Comparison of ENCODE assay signal across 1 cellular context in the genomic region with DNA sequence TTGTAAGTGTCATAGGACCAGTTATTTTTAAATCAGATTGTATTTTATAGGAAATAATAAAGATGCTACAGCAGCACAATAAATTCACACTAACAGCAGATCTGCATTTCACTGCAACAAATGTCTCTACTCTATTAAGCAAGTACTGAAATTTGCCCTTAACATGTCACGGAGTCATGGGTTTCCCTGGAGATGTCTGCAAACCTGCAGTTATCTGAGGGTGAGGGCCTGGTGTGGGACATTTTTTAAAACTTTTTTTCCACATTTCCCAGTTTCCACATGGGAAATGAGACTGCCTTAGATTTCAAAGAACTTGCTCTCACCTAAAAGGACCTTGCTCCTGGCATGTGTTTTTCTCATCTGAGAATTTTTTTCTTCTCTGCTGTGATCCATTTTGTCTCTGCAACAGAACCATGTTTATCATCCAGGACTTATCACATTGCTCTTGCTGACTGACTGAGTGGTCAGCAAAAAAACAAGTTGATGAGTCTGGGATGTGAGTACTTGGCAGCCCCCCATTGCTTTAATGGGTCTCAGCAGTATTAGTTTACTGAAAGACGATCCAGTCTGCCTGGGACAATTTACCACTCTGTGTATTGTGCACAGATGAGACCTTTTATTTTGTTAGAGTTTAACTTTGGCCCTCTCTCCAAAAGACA.
TF ChIP-seq lines count a peak whose summit lies in the region.

No MANE protein-coding gene starts in this region.

TF ChIP-seq in GM23338, 12 proteins besides CTCF, POLR2A, EP300 and RAD21 (continued from another document):
- TF ChIP-seq, protein P1, sequence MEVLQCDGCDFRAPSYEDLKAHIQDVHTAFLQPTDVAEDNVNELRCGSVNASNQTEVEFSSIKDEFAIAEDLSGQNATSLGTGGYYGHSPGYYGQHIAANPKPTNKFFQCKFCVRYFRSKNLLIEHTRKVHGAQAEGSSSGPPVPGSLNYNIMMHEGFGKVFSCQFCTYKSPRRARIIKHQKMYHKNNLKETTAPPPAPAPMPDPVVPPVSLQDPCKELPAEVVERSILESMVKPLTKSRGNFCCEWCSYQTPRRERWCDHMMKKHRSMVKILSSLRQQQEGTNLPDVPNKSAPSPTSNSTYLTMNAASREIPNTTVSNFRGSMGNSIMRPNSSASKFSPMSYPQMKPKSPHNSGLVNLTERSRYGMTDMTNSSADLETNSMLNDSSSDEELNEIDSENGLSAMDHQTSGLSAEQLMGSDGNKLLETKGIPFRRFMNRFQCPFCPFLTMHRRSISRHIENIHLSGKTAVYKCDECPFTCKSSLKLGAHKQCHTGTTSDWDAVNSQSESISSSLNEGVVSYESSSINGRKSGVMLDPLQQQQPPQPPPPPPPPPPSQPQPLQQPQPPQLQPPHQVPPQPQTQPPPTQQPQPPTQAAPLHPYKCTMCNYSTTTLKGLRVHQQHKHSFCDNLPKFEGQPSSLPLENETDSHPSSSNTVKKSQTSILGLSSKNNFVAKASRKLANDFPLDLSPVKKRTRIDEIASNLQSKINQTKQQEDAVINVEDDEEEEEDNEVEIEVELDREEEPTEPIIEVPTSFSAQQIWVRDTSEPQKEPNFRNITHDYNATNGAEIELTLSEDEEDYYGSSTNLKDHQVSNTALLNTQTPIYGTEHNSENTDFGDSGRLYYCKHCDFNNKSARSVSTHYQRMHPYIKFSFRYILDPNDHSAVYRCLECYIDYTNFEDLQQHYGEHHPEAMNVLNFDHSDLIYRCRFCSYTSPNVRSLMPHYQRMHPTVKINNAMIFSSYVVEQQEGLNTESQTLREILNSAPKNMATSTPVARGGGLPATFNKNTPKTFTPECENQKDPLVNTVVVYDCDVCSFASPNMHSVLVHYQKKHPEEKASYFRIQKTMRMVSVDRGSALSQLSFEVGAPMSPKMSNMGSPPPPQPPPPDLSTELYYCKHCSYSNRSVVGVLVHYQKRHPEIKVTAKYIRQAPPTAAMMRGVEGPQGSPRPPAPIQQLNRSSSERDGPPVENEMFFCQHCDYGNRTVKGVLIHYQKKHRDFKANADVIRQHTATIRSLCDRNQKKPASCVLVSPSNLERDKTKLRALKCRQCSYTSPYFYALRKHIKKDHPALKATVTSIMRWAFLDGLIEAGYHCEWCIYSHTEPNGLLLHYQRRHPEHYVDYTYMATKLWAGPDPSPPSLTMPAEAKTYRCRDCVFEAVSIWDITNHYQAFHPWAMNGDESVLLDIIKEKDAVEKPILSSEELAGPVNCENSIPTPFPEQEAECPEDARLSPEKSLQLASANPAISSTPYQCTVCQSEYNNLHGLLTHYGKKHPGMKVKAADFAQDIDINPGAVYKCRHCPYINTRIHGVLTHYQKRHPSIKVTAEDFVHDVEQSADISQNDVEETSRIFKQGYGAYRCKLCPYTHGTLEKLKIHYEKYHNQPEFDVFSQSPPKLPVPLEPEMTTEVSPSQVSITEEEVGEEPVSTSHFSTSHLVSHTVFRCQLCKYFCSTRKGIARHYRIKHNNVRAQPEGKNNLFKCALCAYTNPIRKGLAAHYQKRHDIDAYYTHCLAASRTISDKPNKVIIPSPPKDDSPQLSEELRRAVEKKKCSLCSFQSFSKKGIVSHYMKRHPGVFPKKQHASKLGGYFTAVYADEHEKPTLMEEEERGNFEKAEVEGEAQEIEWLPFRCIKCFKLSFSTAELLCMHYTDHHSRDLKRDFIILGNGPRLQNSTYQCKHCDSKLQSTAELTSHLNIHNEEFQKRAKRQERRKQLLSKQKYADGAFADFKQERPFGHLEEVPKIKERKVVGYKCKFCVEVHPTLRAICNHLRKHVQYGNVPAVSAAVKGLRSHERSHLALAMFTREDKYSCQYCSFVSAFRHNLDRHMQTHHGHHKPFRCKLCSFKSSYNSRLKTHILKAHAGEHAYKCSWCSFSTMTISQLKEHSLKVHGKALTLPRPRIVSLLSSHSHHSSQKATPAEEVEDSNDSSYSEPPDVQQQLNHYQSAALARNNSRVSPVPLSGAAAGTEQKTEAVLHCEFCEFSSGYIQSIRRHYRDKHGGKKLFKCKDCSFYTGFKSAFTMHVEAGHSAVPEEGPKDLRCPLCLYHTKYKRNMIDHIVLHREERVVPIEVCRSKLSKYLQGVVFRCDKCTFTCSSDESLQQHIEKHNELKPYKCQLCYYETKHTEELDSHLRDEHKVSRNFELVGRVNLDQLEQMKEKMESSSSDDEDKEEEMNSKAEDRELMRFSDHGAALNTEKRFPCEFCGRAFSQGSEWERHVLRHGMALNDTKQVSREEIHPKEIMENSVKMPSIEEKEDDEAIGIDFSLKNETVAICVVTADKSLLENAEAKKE (CRISPR knock-in tag; IDR thresholded peaks at IDR 0.05): no peak
- TF ChIP-seq CREB1 (CRISPR knock-in tag; IDR thresholded peaks at IDR 0.05; ENCODE audit: low read depth) (no peak), STAT1 (IDR thresholded peaks at IDR 0.05; ENCODE audit: unreplicated experiment) (no peak)
